In the genomic region with DNA sequence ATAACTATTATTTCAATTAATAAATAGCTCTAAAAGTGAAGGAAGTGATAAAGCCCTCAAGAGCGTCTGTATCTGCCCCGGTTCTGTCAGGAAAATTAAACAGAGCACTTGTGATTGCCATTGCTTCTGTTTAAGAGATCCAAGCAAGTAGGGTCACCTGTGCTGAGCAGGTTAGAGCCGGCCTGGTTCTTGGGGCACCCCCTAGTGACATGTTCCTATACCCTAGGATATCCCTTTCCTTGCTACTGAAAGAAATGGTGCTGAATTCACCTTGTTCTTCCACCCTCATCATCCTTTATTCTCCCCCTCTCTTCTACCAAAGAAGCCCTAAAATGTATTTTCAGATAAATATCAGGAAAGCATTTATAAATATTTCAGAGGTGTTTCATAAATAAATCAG, we compare ENCODE assay signal across 11 cellular contexts.
DNase-seq lines count a peak whose midpoint lies in the region; ATAC-seq and TF ChIP-seq lines count a peak whose summit lies in the region.
"Had no signal": no experiment of that assay in that cellular context is flagged by ENCODE, and none has a peak within 500 bp of the region (broad histone marks: within the 10 kb centered on the region; RNA-seq: fewer than 3 reads in every experiment).

No MANE protein-coding gene starts in this region.

- CTCF ChIA-PET in activated CD8-positive, alpha-beta memory T cell treated with anti-CD3 and anti-CD28 coated beads, Interleukin-2, amount 10 ng/mL, durations not matched to agents 7 days and 5 days (lab: Charles Lee), result interaction anchor here (0.7 to 2.1 kb wide), 5 partner anchors 11 to 315 kb away, joined by 3 to 10 read pairs (median 4); no protein-coding TSS in a partner anchor

- no peak overlapping the region for H3K4me3 Mint-ChIP-seq in activated CD8-positive, alpha-beta memory T cell treated with anti-CD3 and anti-CD28 coated beads, Interleukin-2, amount 10 ng/mL, durations not matched to agents 7 days and 5 days
- H3K4me3 Mint-ChIP-seq in activated naive CD8-positive, alpha-beta T cell treated with anti-CD3 and anti-CD28 coated beads, Interleukin-2, amount 50 U/mL, for 24 hours, result no peak overlapping the region
- H3K4me3 Mint-ChIP-seq in osteocyte (ENCODE audit: unreplicated experiment), result no peak overlapping the region
- H3K4me3 Mint-ChIP-seq: stimulated activated effector memory CD8-positive, alpha-beta T cell treated with anti-CD3 and anti-CD28 coated beads, Interleukin-12 subunit alpha, Interleukin-12 subunit beta, amount 100 ng/mL, for 72 hours had no signal

- H3K4me1 Mint-ChIP-seq in activated CD8-positive, alpha-beta memory T cell treated with anti-CD3 and anti-CD28 coated beads, Interleukin-2, amount 10 ng/mL, durations not matched to agents 7 days and 5 days, result peaks cover 13% of the 10 kb centered on the region
- peaks cover 43% of the 10 kb centered on the region for H3K4me1 Mint-ChIP-seq in activated naive CD8-positive, alpha-beta T cell treated with anti-CD3 and anti-CD28 coated beads, Interleukin-2, amount 50 U/mL, for 24 hours
- H3K4me1 Mint-ChIP-seq in osteocyte (ENCODE audit: unreplicated experiment), result peaks cover 2% of the 10 kb centered on the region

- H3K27ac Mint-ChIP-seq in activated CD8-positive, alpha-beta memory T cell treated with anti-CD3 and anti-CD28 coated beads, Interleukin-2, amount 10 ng/mL, durations not matched to agents 7 days and 5 days, result no peak overlapping the region
- H3K27ac Mint-ChIP-seq in activated naive CD8-positive, alpha-beta T cell treated with anti-CD3 and anti-CD28 coated beads, Interleukin-2, amount 50 U/mL, for 24 hours, result no peak overlapping the region
- no peak overlapping the region for H3K27ac Mint-ChIP-seq in osteocyte (ENCODE audit: unreplicated experiment)
- H3K27ac Mint-ChIP-seq: stimulated activated effector memory CD8-positive, alpha-beta T cell treated with anti-CD3 and anti-CD28 coated beads, Interleukin-12 subunit alpha, Interleukin-12 subunit beta, amount 100 ng/mL, for 72 hours had no signal

- TF ChIP-seq CTCF in osteocyte (IDR thresholded peaks at IDR 0.05), result peak; percentile 16

- DNase-seq in activated CD8-positive, alpha-beta memory T cell treated with anti-CD3 and anti-CD28 coated beads, Interleukin-2, amount 10 ng/mL, durations not matched to agents 7 days and 5 days, result no peak
- no peak for DNase-seq in activated CD8-positive, alpha-beta memory T cell treated with anti-CD3 and anti-CD28 coated beads for 24 hours
- DNase-seq in NCI-H146 treated with DMSO at 0.1 percent for 48 hours (lab: John Stamatoyannopoulos, UW; ENCODE audit: unreplicated experiment) (peak; percentile 23), osteocyte (ENCODE audit: extremely low spot score, unreplicated experiment) (no peak), kidney glomerular epithelial cell (lab: John Stamatoyannopoulos, UW) (no peak), cortex of kidney (lab: John Stamatoyannopoulos, UW) (no peak), AG08396 (ENCODE audit: low spot score) (no peak)
- no peak for DNase-seq in activated naive CD8-positive, alpha-beta T cell treated with anti-CD3 and anti-CD28 coated beads, Interleukin-2, amount 50 U/mL, for 24 hours
- DNase-seq: left colon, NCI-H1930 had no signal

- ATAC-seq in activated CD8-positive, alpha-beta memory T cell treated with anti-CD3 and anti-CD28 coated beads, Interleukin-2, amount 10 ng/mL, durations not matched to agents 7 days and 5 days, result peak; percentile 63
- peak; percentile 40 for ATAC-seq in activated naive CD8-positive, alpha-beta T cell treated with anti-CD3 and anti-CD28 coated beads, Interleukin-2, amount 50 U/mL, for 24 hours
- ATAC-seq: left colon; stimulated activated effector memory CD8-positive, alpha-beta T cell treated with anti-CD3 and anti-CD28 coated beads, Interleukin-12 subunit alpha, Interleukin-12 subunit beta, amount 100 ng/mL, for 72 hours had no signal

- H3K36me3 Mint-ChIP-seq in activated CD8-positive, alpha-beta memory T cell treated with anti-CD3 and anti-CD28 coated beads, Interleukin-2, amount 10 ng/mL, durations not matched to agents 7 days and 5 days, result no peaks in the 10 kb centered on the region
- H3K36me3 Mint-ChIP-seq in activated naive CD8-positive, alpha-beta T cell treated with anti-CD3 and anti-CD28 coated beads, Interleukin-2, amount 50 U/mL, for 24 hours (ENCODE audit: low read depth), result no peaks in the 10 kb centered on the region
- H3K36me3 Mint-ChIP-seq in osteocyte (ENCODE audit: unreplicated experiment), result no peaks in the 10 kb centered on the region
- H3K36me3 Mint-ChIP-seq: stimulated activated effector memory CD8-positive, alpha-beta T cell treated with anti-CD3 and anti-CD28 coated beads, Interleukin-12 subunit alpha, Interleukin-12 subunit beta, amount 100 ng/mL, for 72 hours had no signal

- no peaks in the 10 kb centered on the region for H3K9me3 Mint-ChIP-seq in activated CD8-positive, alpha-beta memory T cell treated with anti-CD3 and anti-CD28 coated beads, Interleukin-2, amount 10 ng/mL, durations not matched to agents 7 days and 5 days (ENCODE audit: low read depth)
- H3K9me3 Mint-ChIP-seq in activated naive CD8-positive, alpha-beta T cell treated with anti-CD3 and anti-CD28 coated beads, Interleukin-2, amount 50 U/mL, for 24 hours, result no peaks in the 10 kb centered on the region
- H3K9me3 Mint-ChIP-seq in osteocyte (ENCODE audit: unreplicated experiment), result no peaks in the 10 kb centered on the region
- H3K9me3 Mint-ChIP-seq: stimulated activated effector memory CD8-positive, alpha-beta T cell treated with anti-CD3 and anti-CD28 coated beads, Interleukin-12 subunit alpha, Interleukin-12 subunit beta, amount 100 ng/mL, for 72 hours had no signal

- peaks cover 29% of the 10 kb centered on the region for H3K27me3 Mint-ChIP-seq in activated CD8-positive, alpha-beta memory T cell treated with anti-CD3 and anti-CD28 coated beads, Interleukin-2, amount 10 ng/mL, durations not matched to agents 7 days and 5 days
- H3K27me3 Mint-ChIP-seq in activated naive CD8-positive, alpha-beta T cell treated with anti-CD3 and anti-CD28 coated beads, Interleukin-2, amount 50 U/mL, for 24 hours, result peaks cover 1% of the 10 kb centered on the region
- peaks cover 12% of the 10 kb centered on the region for H3K27me3 Mint-ChIP-seq in osteocyte (ENCODE audit: unreplicated experiment)
